ENCODE assay signal across 8 cellular contexts in the genomic region with DNA sequence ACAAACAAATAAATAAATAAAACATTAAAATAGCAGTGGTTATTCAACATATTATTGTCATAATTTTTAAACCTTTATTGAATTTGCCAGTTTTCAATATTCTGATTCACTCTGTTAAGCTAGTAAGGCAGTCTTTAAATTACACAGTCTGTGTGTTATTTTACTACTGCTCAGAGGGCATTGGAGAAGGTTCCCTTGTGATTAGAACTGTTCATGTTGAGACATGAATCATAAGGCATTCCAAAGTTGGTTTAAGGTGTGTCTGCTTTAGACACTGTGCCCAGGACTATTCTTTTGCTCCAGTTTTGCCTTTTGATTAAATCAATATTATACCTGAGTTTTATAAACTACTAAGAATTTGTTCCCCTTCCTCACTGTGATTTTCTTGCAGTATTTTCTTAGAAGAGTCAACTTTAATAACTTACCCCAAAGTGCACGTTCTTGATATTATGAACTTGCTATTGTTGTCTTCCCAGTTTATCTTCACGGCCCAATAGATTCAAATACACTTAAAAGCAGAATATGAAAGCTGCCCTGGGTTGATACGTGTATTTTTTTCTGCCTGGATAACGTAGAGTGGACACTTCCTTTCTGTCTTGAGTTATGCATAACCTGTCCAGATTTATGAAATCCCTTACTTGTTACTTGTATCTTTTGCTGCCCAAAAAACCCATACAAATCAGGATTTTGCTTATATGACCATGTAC.
DNase-seq lines count a peak whose midpoint lies in the region; ATAC-seq and TF ChIP-seq lines count a peak whose summit lies in the region.

No MANE protein-coding gene starts in this region.

- 28% methylated on average over 4 of the region's 4 CpGs for WGBS in suprapubic skin

- ATAC-seq in RWPE2 (ENCODE audit: low read depth), result peak; percentile 93

- TF ChIP-seq POLR2A in suprapubic skin (IDR thresholded peaks at IDR 0.05), result no peak

- H3K27me3 Mint-ChIP-seq in activated T-cell treated with anti-CD3 and anti-CD28 coated beads, Interleukin-2, amount 50 U/mL, for 24 hours, result no peaks in the 10 kb centered on the region

- peaks cover 7% of the 10 kb centered on the region for H3K36me3 Mint-ChIP-seq in activated T-cell treated with anti-CD3 and anti-CD28 coated beads, Interleukin-2, amount 50 U/mL, for 24 hours (ENCODE audit: low read depth)

- H3K27ac Mint-ChIP-seq in activated T-cell treated with anti-CD3 and anti-CD28 coated beads, Interleukin-2, amount 50 U/mL, for 24 hours, result peak overlapping the region; percentile 84

- TF ChIP-seq CTCF in RWPE2 (IDR thresholded peaks at IDR 0.05; ENCODE audit: poor library complexity, severe bottlenecking) (no peak), epithelial cell of proximal tubule (conservative IDR thresholded peaks at IDR 0.05; ENCODE audit: low read depth, low read length) (no peak), suprapubic skin (IDR thresholded peaks at IDR 0.05) (no peak)

- H3K4me3 Mint-ChIP-seq in activated T-cell treated with anti-CD3 and anti-CD28 coated beads, Interleukin-2, amount 50 U/mL, for 24 hours, result peak overlapping the region; percentile 80

- intact Hi-C loops in posterior vena cava (cut with DNase I), result no loop called here

- no peaks in the 10 kb centered on the region for H3K9me3 Mint-ChIP-seq in activated T-cell treated with anti-CD3 and anti-CD28 coated beads, Interleukin-2, amount 50 U/mL, for 24 hours

- H3K4me1 ChIP-seq in RWPE2 (ENCODE audit: insufficient read depth, poor library complexity, severe bottlenecking), result peaks cover 28% of the 10 kb centered on the region
- peaks cover 31% of the 10 kb centered on the region for H3K4me1 ChIP-seq in suprapubic skin

- H3K27me3 ChIP-seq in RWPE2 (ENCODE audit: insufficient read depth, poor library complexity, severe bottlenecking), result no peaks in the 10 kb centered on the region
- H3K27me3 ChIP-seq in suprapubic skin, result no peaks in the 10 kb centered on the region

- H3K36me3 ChIP-seq in RWPE2 (ENCODE audit: low read depth) (no peaks in the 10 kb centered on the region), suprapubic skin (no peaks in the 10 kb centered on the region)

- no peak for DNase-seq in activated T-cell treated with anti-CD3 and anti-CD28 coated beads, Interleukin-2, amount 50 U/mL, for 24 hours
- DNase-seq in activated T-cell treated with anti-CD3 and anti-CD28 coated beads for 4 hours, result no peak
- no peak for DNase-seq in RWPE2 (ENCODE audit: low spot score)
- no peak for DNase-seq in epithelial cell of proximal tubule (ENCODE audit: low read depth)
- DNase-seq in suprapubic skin (ENCODE audit: low spot score in 2 of 2), result no peak
- DNase-seq in H4 (ENCODE audit: low spot score), result no peak
- DNase-seq in GDM1 (lab: John Stamatoyannopoulos, UW), result no peak
- DNase-seq in posterior vena cava (ENCODE audit: low spot score), result no peak

- peaks cover 72% of the 10 kb centered on the region for H3K4me1 Mint-ChIP-seq in activated T-cell treated with anti-CD3 and anti-CD28 coated beads, Interleukin-2, amount 50 U/mL, for 24 hours (ENCODE audit: low read depth)

- H3K27ac ChIP-seq in RWPE2 (ENCODE audit: poor library complexity, severe bottlenecking) (peak overlapping the region; percentile 79), suprapubic skin (peak overlapping the region; percentile 73)

- H3K9me3 ChIP-seq in RWPE2 (ENCODE audit: severe bottlenecking) (no peaks in the 10 kb centered on the region), suprapubic skin (no peaks in the 10 kb centered on the region)

- H3K4me3 ChIP-seq in RWPE2 (ENCODE audit: severe bottlenecking) (no peak overlapping the region), epithelial cell of proximal tubule (ENCODE audit: low read depth, low read length) (peak overlapping the region; percentile 9), suprapubic skin (peak overlapping the region; percentile 14)

- TF ChIP-seq EP300 in suprapubic skin (IDR thresholded peaks at IDR 0.05), result no peak
